ENCODE assay signal across 8 cellular contexts in genomic region chr1:28885982-28886730, GRCh38. TPM values are rescaled to one million over a fixed set of nuclear protein-coding genes. Genes with fewer than 3 reads are reported as not detected.
DNase-seq lines count a peak whose midpoint lies in the region; ATAC-seq and TF ChIP-seq lines count a peak whose summit lies in the region.

No MANE protein-coding gene starts in this region.

- peaks cover 59% of the 10 kb centered on the region for H3K4me1 Mint-ChIP-seq in CD8-positive, alpha-beta T cell (ENCODE audit: low read depth)

- no peaks in the 10 kb centered on the region for H4K20me1 ChIP-seq in neural cell (ENCODE audit: insufficient read depth)

- H3K36me3 ChIP-seq in CD8-positive, alpha-beta T cell (ENCODE audit: insufficient read depth, low read length), result no peaks in the 10 kb centered on the region
- H3K36me3 ChIP-seq in colonic mucosa, result no peaks in the 10 kb centered on the region
- no peaks in the 10 kb centered on the region for H3K36me3 ChIP-seq in neural cell (ENCODE audit: insufficient read depth, low read length)

- no peaks in the 10 kb centered on the region for H3K9me3 ChIP-seq in CD8-positive, alpha-beta T cell (ENCODE audit: low read length)
- H3K9me3 ChIP-seq in colonic mucosa (no peaks in the 10 kb centered on the region), neural cell (ENCODE audit: low read length) (no peaks in the 10 kb centered on the region)

- no peaks in the 10 kb centered on the region for H3K9me3 Mint-ChIP-seq in CD8-positive, alpha-beta T cell

- TF ChIP-seq CTCF in CD8-positive, alpha-beta T cell (IDR thresholded peaks at IDR 0.05), result no peak
- TF ChIP-seq CTCF in LNCaP clone FGC (IDR thresholded peaks at IDR 0.05; ENCODE audit: control insufficient read depth, extremely low read depth, insufficient read depth), result no peak
- no peak for TF ChIP-seq CTCF in colonic mucosa (IDR thresholded peaks at IDR 0.05)
- TF ChIP-seq CTCF in neural cell (IDR thresholded peaks at IDR 0.05; ENCODE audit: poor library complexity, severe bottlenecking), result no peak
- no peak for TF ChIP-seq CTCF in GM20000 (IDR thresholded peaks at IDR 0.05; ENCODE audit: extremely low read depth, missing control alignments)

- no peaks in the 10 kb centered on the region for H3K9me2 ChIP-seq in neural cell (ENCODE audit: insufficient read depth, low read length)

- H3K79me2 ChIP-seq in neural cell (replicated peaks; ENCODE audit: insufficient read depth, low read length), result no peaks in the 10 kb centered on the region

- no peak for DNase-seq in CD8-positive, alpha-beta T cell
- DNase-seq in LNCaP clone FGC (ENCODE audit: low read depth) (no peak), colonic mucosa (no peak), T1000 (lab: John Stamatoyannopoulos, UW) (no peak), amygdala (lab: John Stamatoyannopoulos, UW) (no peak), GM20000 (ENCODE audit: low spot score) (no peak)

- POLR2A ChIA-PET in CD8-positive, alpha-beta T cell (lab: Charles Lee), result interaction anchor here (0.8 kb wide), 1 partner anchor 29 kb away, joined by 3 read pairs; the partner anchor contains the start of gene EPB41

- no peak overlapping the region for H3K4me2 ChIP-seq in neural cell (ENCODE audit: low read length)

- H3K27me3 ChIP-seq in CD8-positive, alpha-beta T cell (ENCODE audit: insufficient read depth, low read length), result no peaks in the 10 kb centered on the region
- H3K27me3 ChIP-seq in colonic mucosa (no peaks in the 10 kb centered on the region), neural cell (ENCODE audit: insufficient read depth, low read depth, low read length) (peaks cover 23% of the 10 kb centered on the region)

- peak overlapping the region; percentile 92 to 94 for H3K9ac ChIP-seq in colonic mucosa (ENCODE audit: low read depth in 2 of 2, low read length in 2 of 2)
- H3K9ac ChIP-seq in neural cell (ENCODE audit: low read length), result peak overlapping the region; percentile 63

- H3K4me1 ChIP-seq in CD8-positive, alpha-beta T cell (ENCODE audit: insufficient read depth, low read length), result peaks cover 41% of the 10 kb centered on the region
- peaks cover 12% of the 10 kb centered on the region for H3K4me1 ChIP-seq in colonic mucosa

- intact Hi-C loops in CD8-positive, alpha-beta T cell (cut with DNase I, micrococcal nuclease), result loop anchor here (1.0 to 5.0 kb wide), 9 partner anchors 42 to 1831 kb away; partner anchors contain the start of genes SRSF4 (in 2 of the 2), ATP5IF1 (in 1 of the 2), GMEB1 (in 1 of the 2) and RCC1 (in 1 of the 2)
- intact Hi-C loops in colonic mucosa (cut with DNase I), result no loop called here

- H3K36me3 Mint-ChIP-seq in CD8-positive, alpha-beta T cell, result peaks cover 3% of the 10 kb centered on the region

- H3K4me3 ChIP-seq in CD8-positive, alpha-beta T cell (ENCODE audit: low read depth, low read length), result peak overlapping the region; percentile 93
- peak overlapping the region; percentile 97 for H3K4me3 ChIP-seq in LNCaP clone FGC (ENCODE audit: low read depth, low read length)
- peak overlapping the region; percentile 89 for H3K4me3 ChIP-seq in colonic mucosa
- peak overlapping the region; percentile 94 for H3K4me3 ChIP-seq in neural cell (ENCODE audit: low read length)

- H3K27ac Mint-ChIP-seq in CD8-positive, alpha-beta T cell, result peak overlapping the region; percentile 96

- TF ChIP-seq EP300 in neural cell (conservative IDR thresholded peaks at IDR 0.05; ENCODE audit: poor library complexity, severe bottlenecking), result no peak

- H3K27ac ChIP-seq in CD8-positive, alpha-beta T cell (ENCODE audit: low read depth, low read length), result peak overlapping the region; percentile 67
- H3K27ac ChIP-seq in colonic mucosa, result peak overlapping the region; percentile 5
- H3K27ac ChIP-seq in neural cell (ENCODE audit: low read length), result no peak overlapping the region

- no peaks in the 10 kb centered on the region for H3K27me3 Mint-ChIP-seq in CD8-positive, alpha-beta T cell (ENCODE audit: low read depth)

- no peak overlapping the region for H2AFZ ChIP-seq in neural cell (ENCODE audit: low read depth, low read length)

- ATAC-seq in CD8-positive, alpha-beta T cell, result no peak
- ATAC-seq in HG02870 (IDR thresholded peaks at IDR 0.05; ENCODE audit: unreplicated experiment), result no peak

- CTCF ChIA-PET in CD8-positive, alpha-beta T cell (lab: Charles Lee), result interaction anchor here (0.6 to 11.7 kb wide), 6 partner anchors 9 to 1895 kb away, joined by 3 to 238 read pairs (median 3); no protein-coding TSS in a partner anchor

- H3F3A ChIP-seq in neural cell (ENCODE audit: insufficient read depth, low read length, poor library complexity, severe bottlenecking), result peaks cover 4% of the 10 kb centered on the region

- TF ChIP-seq RAD21 in neural cell (conservative IDR thresholded peaks at IDR 0.05), result no peak

- peak overlapping the region; percentile 87 for H3K4me3 Mint-ChIP-seq in CD8-positive, alpha-beta T cell

TF ChIP-seq in neural cell, 6 proteins besides CTCF, POLR2A, EP300 and RAD21:
- no peak for TF ChIP-seq REST (IDR thresholded peaks at IDR 0.05; ENCODE audit: borderline replicate concordance)
- no peak for TF ChIP-seq POLR2AphosphoS5 (IDR thresholded peaks at IDR 0.05)
- no peak for TF ChIP-seq EZH2 (IDR thresholded peaks at IDR 0.05; ENCODE audit: borderline replicate concordance, insufficient read depth, low read length, poor library complexity, severe bottlenecking)
- no peak for TF ChIP-seq MXI1 (conservative IDR thresholded peaks at IDR 0.05; ENCODE audit: poor library complexity, severe bottlenecking)
- TF ChIP-seq TAF1 (IDR thresholded peaks at IDR 0.05; ENCODE audit: low read depth), result no peak
- TF ChIP-seq SMC3 (conservative IDR thresholded peaks at IDR 0.05; ENCODE audit: poor library complexity), result no peak

RNA-seq across cellular contexts. Expression of gene EPB41, which starts 28.2 kb away (rescaled TPM):
- total RNA-seq in CD8-positive, alpha-beta T cell, result 100 to 1,000 TPM; 109 to 117 TPM
- 10 to 100 TPM; 65.4 to 74.0 TPM for total RNA-seq in colonic mucosa
- 62.0 and 65.2 TPM in 2 replicates for polyA plus RNA-seq in neural cell
- polyA minus RNA-seq in neural cell, result 130 and 156 TPM in 2 replicates
